In genomic region chr15:41493902-41494189, GRCh38 we compare ENCODE assay signal across 1 cellular context.
TF ChIP-seq lines count a peak whose summit lies in the region.

No MANE protein-coding gene starts in this region.

TF ChIP-seq in HEK293T, 16 proteins besides CTCF, POLR2A, EP300 and RAD21:
- no peak for TF ChIP-seq ARNT (IDR thresholded peaks at IDR 0.05)
- no peak for TF ChIP-seq FOXA1 (IDR thresholded peaks at IDR 0.05)
- no peak for TF ChIP-seq CTBP1 (IDR thresholded peaks at IDR 0.05; ENCODE audit: borderline replicate concordance)
- no peak for TF ChIP-seq FOXK2 (IDR thresholded peaks at IDR 0.05)
- no peak for TF ChIP-seq LEF1 (IDR thresholded peaks at IDR 0.05; ENCODE audit: borderline replicate concordance)
- no peak for TF ChIP-seq BHLHE40 (IDR thresholded peaks at IDR 0.05; ENCODE audit: borderline replicate concordance)
- TF ChIP-seq PKNOX1 (IDR thresholded peaks at IDR 0.05) = no peak
- TF ChIP-seq FOXM1 (IDR thresholded peaks at IDR 0.05; ENCODE audit: borderline replicate concordance) = no peak
- TF ChIP-seq NFRKB (IDR thresholded peaks at IDR 0.05) = no peak
- no peak for TF ChIP-seq SP1 (IDR thresholded peaks at IDR 0.05)
- no peak for TF ChIP-seq HDGF (IDR thresholded peaks at IDR 0.05; ENCODE audit: borderline replicate concordance)
- TF ChIP-seq ELF4 (IDR thresholded peaks at IDR 0.05) = no peak
- TF ChIP-seq SUZ12 (IDR thresholded peaks at IDR 0.05) = no peak
- TF ChIP-seq ZNF384 (IDR thresholded peaks at IDR 0.05) = no peak
- TF ChIP-seq L3MBTL2 (conservative IDR thresholded peaks at IDR 0.05) = no peak
- TF ChIP-seq TARDBP (IDR thresholded peaks at IDR 0.05) = no peak
